25 cellular contexts compared by ENCODE assay signal in genomic region chr17:66842505-66842904, GRCh38. TPM values are rescaled to one million over a fixed set of nuclear protein-coding genes. Genes with fewer than 3 reads are reported as not detected.
DNase-seq lines count a peak whose midpoint lies in the region; ATAC-seq and TF ChIP-seq lines count a peak whose summit lies in the region.
"Had no signal": no experiment of that assay in that cellular context is flagged by ENCODE, and none has a peak within 500 bp of the region (broad histone marks: within the 10 kb centered on the region; RNA-seq: fewer than 3 reads in every experiment).

No MANE protein-coding gene starts in this region.

- H3K36me3 ChIP-seq in BLaER1 treated with 17β-estradiol and CSF1 and Interleukin-3, amounts not matched to agents 10 nM and 100 nM: no peaks in the 10 kb centered on the region
- H3K36me3 ChIP-seq in uterus: no peaks in the 10 kb centered on the region
- H3K36me3 ChIP-seq: BE2C, BLaER1 had no signal

- peaks cover 6% of the 10 kb centered on the region for H3K9me3 Mint-ChIP-seq in activated naive CD4-positive, alpha-beta T cell treated with anti-CD3 and anti-CD28 coated beads for 36 hours
- H3K9me3 Mint-ChIP-seq: CD4-positive, alpha-beta T cell had no signal

- CTCF ChIA-PET in activated naive CD4-positive, alpha-beta T cell treated with anti-CD3 and anti-CD28 coated beads for 36 hours (lab: Charles Lee): no interaction called here

- peak overlapping the region in 6 of 11 experiments; percentile 2 to 25 (median 12); a peak in 3 of 22 replicates for H3K4me2 ChIP-seq in BLaER1 treated with 17β-estradiol and CSF1 and Interleukin-3, amounts not matched to agents 10 nM and 100 nM
- H3K4me2 ChIP-seq: BLaER1 had no signal

- H3K9me3 ChIP-seq in BLaER1 treated with 17β-estradiol and CSF1 and Interleukin-3, amounts not matched to agents 10 nM and 100 nM (replicated peaks in 1 of 11): peaks cover 7 to 15% (median 10%) of the 10 kb centered on the region in 11 experiments; a peak in 16 of 22 replicates
- H3K9me3 ChIP-seq in uterus: no peaks in the 10 kb centered on the region
- H3K9me3 ChIP-seq: BE2C, Caco-2 had no signal

- peak; percentile 9 for DNase-seq in D341Med (ENCODE audit: low spot score)
- DNase-seq in islet precursor cell: peak; percentile 32
- DNase-seq in uterus: no peak
- DNase-seq in activated naive CD4-positive, alpha-beta T cell treated with anti-CD3 and anti-CD28 coated beads for 36 hours: no peak
- DNase-seq: 8988T; ACHN; BE2C; Caco-2; Calu3; CD4-positive, alpha-beta T cell; CD8-positive, alpha-beta T cell; DMS 273 treated with DMSO at 0.1 percent for 48 hours; DMS153; DMS53; DMS79; DND-41; EL; GDM1 had no signal

- no peak overlapping the region for H3K4me3 Mint-ChIP-seq in activated naive CD4-positive, alpha-beta T cell treated with anti-CD3 and anti-CD28 coated beads for 36 hours
- H3K4me3 Mint-ChIP-seq: CD4-positive, alpha-beta T cell; CD8-positive, alpha-beta T cell had no signal

- H3K27ac ChIP-seq in BLaER1 treated with 17β-estradiol and CSF1 and Interleukin-3, amounts not matched to agents 10 nM and 100 nM: no peak overlapping the region
- no peak overlapping the region for H3K27ac ChIP-seq in uterus
- H3K27ac ChIP-seq: BLaER1, C4-2B had no signal

- peaks cover 0 to 32% (median 0%) of the 10 kb centered on the region in 11 experiments; a peak in 3 of 22 replicates for H4K20me1 ChIP-seq in BLaER1 treated with 17β-estradiol and CSF1 and Interleukin-3, amounts not matched to agents 10 nM and 100 nM
- H4K20me1 ChIP-seq: BLaER1 had no signal

- H3K9ac ChIP-seq in BLaER1 treated with 17β-estradiol and CSF1 and Interleukin-3, amounts not matched to agents 10 nM and 100 nM: no peak overlapping the region
- H3K9ac ChIP-seq: BLaER1 had no signal

- no peaks in the 10 kb centered on the region for H3K4me1 Mint-ChIP-seq in activated naive CD4-positive, alpha-beta T cell treated with anti-CD3 and anti-CD28 coated beads for 36 hours (ENCODE audit: low read depth)

- no peaks in the 10 kb centered on the region for H3K27me3 ChIP-seq in BLaER1 treated with 17β-estradiol and CSF1 and Interleukin-3, amounts not matched to agents 10 nM and 100 nM
- H3K27me3 ChIP-seq in uterus: no peaks in the 10 kb centered on the region
- H3K27me3 ChIP-seq: BE2C, BLaER1 had no signal

- no peak overlapping the region for H3K27ac Mint-ChIP-seq in activated naive CD4-positive, alpha-beta T cell treated with anti-CD3 and anti-CD28 coated beads for 36 hours
- H3K27ac Mint-ChIP-seq: CD4-positive, alpha-beta T cell; CD8-positive, alpha-beta T cell had no signal

- no peak for TF ChIP-seq CTCF in uterus (IDR thresholded peaks at IDR 0.05)

- ATAC-seq in HG03439 (IDR thresholded peaks at IDR 0.05; ENCODE audit: unreplicated experiment): no peak
- ATAC-seq: CD8-positive, alpha-beta T cell; GM12878 had no signal

- H3K27me3 Mint-ChIP-seq in activated naive CD4-positive, alpha-beta T cell treated with anti-CD3 and anti-CD28 coated beads for 36 hours (ENCODE audit: low read depth): no peaks in the 10 kb centered on the region

- peaks cover 0 to 18% (median 8%) of the 10 kb centered on the region in 10 experiments; a peak in 7 of 20 replicates for H3K4me1 ChIP-seq in BLaER1 treated with 17β-estradiol and CSF1 and Interleukin-3, amounts not matched to agents 10 nM and 100 nM
- H3K4me1 ChIP-seq in uterus: no peaks in the 10 kb centered on the region
- H3K4me1 ChIP-seq: Caco-2 had no signal

- no peak for TF ChIP-seq POLR2A in uterus (IDR thresholded peaks at IDR 0.05)

- intact Hi-C loops in uterus (cut with DNase I; ENCODE audit: low total_unique reads): no loop called here
- intact Hi-C loops in activated naive CD4-positive, alpha-beta T cell treated with anti-CD3 and anti-CD28 coated beads for 36 hours (cut with micrococcal nuclease): no loop called here

- H3K4me3 ChIP-seq in BLaER1 treated with 17β-estradiol and CSF1 and Interleukin-3, amounts not matched to agents 10 nM and 100 nM: no peak overlapping the region
- no peak overlapping the region for H3K4me3 ChIP-seq in uterus
- H3K4me3 ChIP-seq: BLaER1, GM12878 had no signal

- H3K36me3 Mint-ChIP-seq in activated naive CD4-positive, alpha-beta T cell treated with anti-CD3 and anti-CD28 coated beads for 36 hours (ENCODE audit: low read depth): no peaks in the 10 kb centered on the region
- H3K36me3 Mint-ChIP-seq: CD8-positive, alpha-beta T cell had no signal

RNA-seq across cellular contexts. Expression of gene CACNG5, which starts 7.6 kb away (rescaled TPM):
- total RNA-seq in uterus: 1 to 10 TPM in 1 of 4 donors, not detected in 3; 6.6 TPM
- total RNA-seq in activated naive CD4-positive, alpha-beta T cell treated with anti-CD3 and anti-CD28 coated beads for 36 hours: not detected
- total RNA-seq: Caco-2; Calu3; CD4-positive, alpha-beta T cell; CD8-positive, alpha-beta T cell; Daoy; G401; GM12878 had no signal

Comparison
In these comparisons a context has a peak if more than half of its experiments do, and no peak if none do; other contexts are left out.
1. DNase-seq: peak in D341Med (single experiment) and islet precursor cell (single experiment); none in uterus (0 of 2) and activated naive CD4-positive, alpha-beta T cell treated with anti-CD3 and anti-CD28 coated beads for 36 hours (single experiment).